Comparison of ENCODE assay signal across 9 cellular contexts in genomic region chr2:25253153-25253617, GRCh38.
DNase-seq lines count a peak whose midpoint lies in the region; ATAC-seq and TF ChIP-seq lines count a peak whose summit lies in the region.
"Had no signal": no experiment of that assay in that cellular context is flagged by ENCODE, and none has a peak within 500 bp of the region (broad histone marks: within the 10 kb centered on the region; RNA-seq: fewer than 3 reads in every experiment).

No MANE protein-coding gene starts in this region.

- H3K4me3 Mint-ChIP-seq in stimulated activated naive CD8-positive, alpha-beta T cell treated with anti-CD3 and anti-CD28 coated beads, Interleukin-15, Interleukin-2, amounts not matched to agents 100 ng/mL and 50 ng/mL, for 24 hours, result peak overlapping the region; percentile 57
- H3K4me3 Mint-ChIP-seq in natural killer cell treated with Interleukin-12 subunit alpha and Interleukin-12 subunit beta and Interleukin-15 and Interleukin-18, amount 100 ng/mL, for 72 hours, result peak overlapping the region; percentile 47

- intact Hi-C loops in dorsolateral prefrontal cortex (cut with DNase I), result no loop called here

- peak overlapping the region in 10 of 59 donors; percentile 44 to 64 (median 59) for H3K4me3 ChIP-seq in dorsolateral prefrontal cortex

- H3K27ac Mint-ChIP-seq in stimulated activated naive CD8-positive, alpha-beta T cell treated with anti-CD3 and anti-CD28 coated beads, Interleukin-15, Interleukin-2, amounts not matched to agents 100 ng/mL and 50 ng/mL, for 24 hours, result peak overlapping the region; percentile 67
- H3K27ac Mint-ChIP-seq in natural killer cell treated with Interleukin-12 subunit alpha and Interleukin-12 subunit beta and Interleukin-15 and Interleukin-18, amount 100 ng/mL, for 72 hours, result no peak overlapping the region

- peaks cover 65% of the 10 kb centered on the region for H3K36me3 Mint-ChIP-seq in stimulated activated naive CD8-positive, alpha-beta T cell treated with anti-CD3 and anti-CD28 coated beads, Interleukin-15, Interleukin-2, amounts not matched to agents 100 ng/mL and 50 ng/mL, for 24 hours (ENCODE audit: low read depth)
- H3K36me3 Mint-ChIP-seq in natural killer cell treated with Interleukin-12 subunit alpha and Interleukin-12 subunit beta and Interleukin-15 and Interleukin-18, amount 100 ng/mL, for 72 hours, result no peaks in the 10 kb centered on the region

- peak overlapping the region in 46 of 59 donors; percentile 2 to 95 (median 84) for H3K27ac ChIP-seq in dorsolateral prefrontal cortex

- ATAC-seq in stimulated activated naive CD8-positive, alpha-beta T cell treated with anti-CD3 and anti-CD28 coated beads, Interleukin-15, Interleukin-2, amounts not matched to agents 100 U/mL and 50 U/mL, for 24 hours, result no peak
- ATAC-seq in natural killer cell treated with Interleukin-12 subunit alpha and Interleukin-12 subunit beta and Interleukin-15 and Interleukin-18, amount 100 ng/mL, for 72 hours, result no peak
- ATAC-seq in HG02588 (IDR thresholded peaks at IDR 0.05; ENCODE audit: unreplicated experiment), result no peak

- no peak for DNase-seq in stimulated activated naive CD8-positive, alpha-beta T cell treated with anti-CD3 and anti-CD28 coated beads, Interleukin-15, Interleukin-2, amounts not matched to agents 100 U/mL and 50 U/mL, for 24 hours
- DNase-seq in dorsolateral prefrontal cortex (no peak), nucleus accumbens (lab: John Stamatoyannopoulos, UW) (no peak), NCI-H446 treated with DMSO at 0.1 percent for 48 hours (lab: John Stamatoyannopoulos, UW) (no peak)
- DNase-seq in natural killer cell treated with Interleukin-12 subunit alpha and Interleukin-12 subunit beta and Interleukin-15 and Interleukin-18, amount 100 ng/mL, for 72 hours (ENCODE audit: low spot score), result no peak
- no peak for DNase-seq in effector CD4-positive, alpha-beta T cell
- DNase-seq: NCI-H187 treated with DMSO at 0.1 percent for 48 hours had no signal

- no peaks in the 10 kb centered on the region for H3K27me3 Mint-ChIP-seq in stimulated activated naive CD8-positive, alpha-beta T cell treated with anti-CD3 and anti-CD28 coated beads, Interleukin-15, Interleukin-2, amounts not matched to agents 100 ng/mL and 50 ng/mL, for 24 hours
- H3K27me3 Mint-ChIP-seq in natural killer cell treated with Interleukin-12 subunit alpha and Interleukin-12 subunit beta and Interleukin-15 and Interleukin-18, amount 100 ng/mL, for 72 hours, result no peaks in the 10 kb centered on the region

- no peaks in the 10 kb centered on the region for H3K27me3 ChIP-seq in dorsolateral prefrontal cortex

- H3K4me1 Mint-ChIP-seq in stimulated activated naive CD8-positive, alpha-beta T cell treated with anti-CD3 and anti-CD28 coated beads, Interleukin-15, Interleukin-2, amounts not matched to agents 100 ng/mL and 50 ng/mL, for 24 hours (ENCODE audit: low read depth), result peaks cover 52% of the 10 kb centered on the region
- peaks cover 11 to 13% of the 10 kb centered on the region in 2 donors for H3K4me1 Mint-ChIP-seq in natural killer cell treated with Interleukin-12 subunit alpha and Interleukin-12 subunit beta and Interleukin-15 and Interleukin-18, amount 100 ng/mL, for 72 hours (ENCODE audit: low read depth in 2 of 2)

- no peak for TF ChIP-seq CTCF in dorsolateral prefrontal cortex (IDR thresholded peaks at IDR 0.05 in 54 of 56, conservative IDR thresholded peaks at IDR 0.05 in 2 of 56; ENCODE audit: low read depth in 1 of 56, partially characterized antibody in 56 of 56)

- no peaks in the 10 kb centered on the region for H3K9me3 Mint-ChIP-seq in stimulated activated naive CD8-positive, alpha-beta T cell treated with anti-CD3 and anti-CD28 coated beads, Interleukin-15, Interleukin-2, amounts not matched to agents 100 ng/mL and 50 ng/mL, for 24 hours
- H3K9me3 Mint-ChIP-seq in natural killer cell treated with Interleukin-12 subunit alpha and Interleukin-12 subunit beta and Interleukin-15 and Interleukin-18, amount 100 ng/mL, for 72 hours, result no peaks in the 10 kb centered on the region
